ENCODE assay signal across 8 cellular contexts in the genomic region with DNA sequence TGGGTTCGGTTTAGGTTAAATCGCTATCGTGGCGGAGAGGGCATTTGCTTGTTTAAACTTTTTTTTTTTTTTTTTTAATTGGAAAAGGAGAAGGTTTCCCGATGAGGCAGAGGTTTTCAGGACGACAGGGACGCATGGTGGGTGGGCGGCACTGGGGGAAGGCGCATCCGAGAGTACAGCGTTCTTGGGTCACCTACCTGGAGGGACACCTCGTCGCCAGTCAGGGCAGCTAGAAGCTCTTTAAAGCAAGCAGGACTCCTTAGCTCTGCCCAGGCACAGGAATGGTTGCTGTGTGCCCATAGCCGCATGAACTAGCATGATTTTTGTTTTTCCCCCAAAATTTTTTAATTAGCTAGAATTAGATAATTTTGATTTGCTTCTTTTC. TPM values are rescaled to one million over a fixed set of nuclear protein-coding genes. Genes with fewer than 3 reads are reported as not detected.
DNase-seq lines count a peak whose midpoint lies in the region; FAIRE-seq and TF ChIP-seq lines count a peak whose summit lies in the region.

No MANE protein-coding gene starts in this region.

- H3K56ac ChIP-seq in H1 (replicated peaks; ENCODE audit: insufficient read length, low read depth, low read length): no peak overlapping the region

- peaks cover 60% of the 10 kb centered on the region for H3K27me3 Mint-ChIP-seq in IgD-negative memory B cell
- peaks cover 73% of the 10 kb centered on the region for H3K27me3 Mint-ChIP-seq in nephron progenitor cell (ENCODE audit: low read depth, poor library complexity)

- H3K4me3 ChIP-seq in AG10803 (ENCODE audit: low read length): peak overlapping the region; percentile 49
- peak overlapping the region; percentile 55 to 72 (median 60); a peak in 7 of 8 replicates for H3K4me3 ChIP-seq in H1 (ENCODE audit: extremely low read depth in 1 of 4, insufficient read depth in 2 of 4, low read depth in 3 of 4, low read length in 4 of 4)
- H3K4me3 ChIP-seq in OCI-LY7 (ENCODE audit: low read depth, low read length, poor library complexity, severe bottlenecking): no peak overlapping the region

- no peak overlapping the region for H4K5ac ChIP-seq in H1 (ENCODE audit: insufficient read length, low read depth, low read length)

- H3K23me2 ChIP-seq in H1 (ENCODE audit: low read depth, low read length): peaks cover 14% of the 10 kb centered on the region; the same call in 1 of the 2 replicates

- no peak for FAIRE-seq in H1 (lab: Jason Lieb, UNC)

- intact Hi-C loops in OCI-LY7 (cut with micrococcal nuclease; ENCODE audit: unreplicated experiment): loop anchor here (10.0 kb wide), 1 partner anchor 316 kb away; no protein-coding TSS in a partner anchor

- DNase-seq in AG10803 (ENCODE audit: low read depth) (no peak), H1 (ENCODE audit: low read depth in 1 of 2, low spot score in 2 of 2) (no peak), nephron progenitor cell (no peak), OCI-LY7 (ENCODE audit: low spot score) (no peak), MV-4-11 (lab: John Stamatoyannopoulos, UW) (no peak), NCI-H526 treated with DMSO at 0.1 percent for 48 hours (lab: John Stamatoyannopoulos, UW) (no peak), AML-193 (lab: John Stamatoyannopoulos, UW) (no peak)

- no peak overlapping the region for H3K27ac Mint-ChIP-seq in IgD-negative memory B cell
- H3K27ac Mint-ChIP-seq in nephron progenitor cell: no peak overlapping the region

- H3K18ac ChIP-seq in H1 (ENCODE audit: extremely low read depth, low read length): no peak overlapping the region

- H4K20me1 ChIP-seq in H1 (replicated peaks in 1 of 2; ENCODE audit: control insufficient read depth in 1 of 2, insufficient read depth in 2 of 2, low read length in 2 of 2): no peaks in the 10 kb centered on the region
- no peaks in the 10 kb centered on the region for H4K20me1 ChIP-seq in OCI-LY7 (ENCODE audit: insufficient read depth, low read length)

- H2AFZ ChIP-seq in H1 (ENCODE audit: low read length) (no peak overlapping the region), OCI-LY7 (ENCODE audit: low read length) (no peak overlapping the region)

- H3K36me3 ChIP-seq in H1 (ENCODE audit: control insufficient read depth in 2 of 4, insufficient read depth in 4 of 4, low read length in 3 of 4) (no peaks in the 10 kb centered on the region), OCI-LY7 (ENCODE audit: insufficient read depth, low read length) (no peaks in the 10 kb centered on the region)

- H3K27ac ChIP-seq in H1 (ENCODE audit: low read depth, low read length): no peak overlapping the region
- no peak overlapping the region for H3K27ac ChIP-seq in OCI-LY7 (ENCODE audit: low read depth, low read length, poor library complexity, severe bottlenecking)

- 16% methylated on average over 13 of the region's 14 CpGs; no CpG with 5 or more reads in 1 of the 2 experiments for WGBS in H1 (ENCODE audit: extremely low coverage in 1 of 2, insufficient coverage in 1 of 2, insufficient read length in 1 of 2, insufficient replicate concordance in 2 of 2, low coverage in 1 of 2, low lambda C conversion rate in 2 of 2, missing lambda C conversion rate in 1 of 2), 2 experiments

- H3K27me3 ChIP-seq in H1 (replicated peaks in 1 of 4; ENCODE audit: control insufficient read depth in 3 of 4, extremely low read depth in 1 of 4, insufficient read depth in 3 of 4, low read length in 3 of 4): peaks cover 10 to 36% (median 33%) of the 10 kb centered on the region in 4 experiments

- H3K4me1 ChIP-seq in H1 (replicated peaks in 1 of 4; ENCODE audit: control insufficient read depth in 3 of 4, insufficient read depth in 4 of 4, low read length in 3 of 4) (peaks cover 0 to 10% (median 5%) of the 10 kb centered on the region in 4 experiments; a peak in 4 of 7 replicates), OCI-LY7 (ENCODE audit: insufficient read depth, low read length, poor library complexity, severe bottlenecking) (no peaks in the 10 kb centered on the region)

- no peak overlapping the region for H4K91ac ChIP-seq in H1 (replicated peaks; ENCODE audit: insufficient read length, low read length)

- H3K23ac ChIP-seq in H1 (ENCODE audit: insufficient read length): no peak overlapping the region

- TF ChIP-seq POLR2A in H1 (IDR thresholded peaks at IDR 0.05; ENCODE audit: control extremely low read depth in 1 of 2, low read depth in 2 of 2, low read length in 2 of 2): no peak

- H3K9me3 ChIP-seq in H1 (ENCODE audit: insufficient read depth in 2 of 2, low read depth in 1 of 2, low read length in 1 of 2) (no peaks in the 10 kb centered on the region), OCI-LY7 (ENCODE audit: low read length) (no peaks in the 10 kb centered on the region)

- H2BK12ac ChIP-seq in H1 (ENCODE audit: low read depth, low read length): no peak overlapping the region

- H2BK120ac ChIP-seq in H1 (replicated peaks; ENCODE audit: low read depth, low read length): no peak overlapping the region

- no peaks in the 10 kb centered on the region for H3K79me1 ChIP-seq in H1 (ENCODE audit: low read depth, low read length)

- no peak for TF ChIP-seq EP300 in H1 (IDR thresholded peaks at IDR 0.05; ENCODE audit: borderline replicate concordance in 1 of 2, low read depth in 2 of 2, low read length in 2 of 2)

- H3K79me2 ChIP-seq in H1 (ENCODE audit: control insufficient read depth in 1 of 2, insufficient read depth in 2 of 2, low read length in 2 of 2): no peaks in the 10 kb centered on the region
- no peaks in the 10 kb centered on the region for H3K79me2 ChIP-seq in OCI-LY7 (ENCODE audit: insufficient read depth, low read depth, low read length)

- H2AK5ac ChIP-seq in H1 (ENCODE audit: low read depth, low read length): no peak overlapping the region

- POLR2A ChIA-PET in H1 (lab: Charles Lee; ENCODE audit: partially characterized antibody) (interaction anchor here (0.8 kb wide), 1 partner anchor 12 kb away, joined by 3 read pairs; no protein-coding TSS in a partner anchor), OCI-LY7 (lab: Charles Lee) (no interaction called here)

- no peak overlapping the region for H4K8ac ChIP-seq in H1 (ENCODE audit: extremely low read depth, insufficient read depth, low read length)

- peak overlapping the region; percentile 61 to 92 for H3K4me2 ChIP-seq in H1 (ENCODE audit: insufficient read depth in 1 of 2, low read depth in 2 of 2, low read length in 2 of 2)
- no peak overlapping the region for H3K4me2 ChIP-seq in OCI-LY7 (ENCODE audit: low read length)

- CTCF ChIA-PET in H1 (lab: Charles Lee; ENCODE audit: partially characterized antibody) (interaction anchor here (1.1 to 1.4 kb wide), 3 partner anchors 12 to 20 kb away, joined by 4 read pairs; no protein-coding TSS in a partner anchor), OCI-LY7 (lab: Charles Lee; ENCODE audit: unreplicated experiment) (interaction anchor here (0.5 kb wide), 1 partner anchor 216 kb away, joined by 3 read pairs; no protein-coding TSS in a partner anchor)

- no peak overlapping the region for H2BK5ac ChIP-seq in H1 (ENCODE audit: low read depth, low read length)

- no peak overlapping the region for H2BK15ac ChIP-seq in H1 (ENCODE audit: low read length)

- peak overlapping the region; percentile 60 for H3K4ac ChIP-seq in H1 (replicated peaks; ENCODE audit: insufficient read length, low read depth, low read length)

- TF ChIP-seq CTCF in AG10803 (conservative IDR thresholded peaks at IDR 0.05; ENCODE audit: low read length): no peak
- no peak for TF ChIP-seq CTCF in H1 (IDR thresholded peaks at IDR 0.05; ENCODE audit: control extremely low read depth in 1 of 3, insufficient read depth in 1 of 3, low read depth in 1 of 3, low read length in 3 of 3)
- TF ChIP-seq CTCF in nephron progenitor cell (IDR thresholded peaks at IDR 0.05): no peak
- TF ChIP-seq CTCF in OCI-LY7 (conservative IDR thresholded peaks at IDR 0.05; ENCODE audit: low read length): no peak

- no peak overlapping the region for H3K9ac ChIP-seq in H1 (replicated peaks in 1 of 4; ENCODE audit: extremely low read depth in 1 of 4, low read depth in 3 of 4, low read length in 3 of 4)

- BruUV-seq in OCI-LY7 (replicated peaks; lab: Mats Ljungman, UMichigan): no TSS peak

- H2BK20ac ChIP-seq in H1 (ENCODE audit: low read length): no peak overlapping the region

- H3K9me2 ChIP-seq in OCI-LY7 (ENCODE audit: insufficient read depth, low read length): no peaks in the 10 kb centered on the region

- peak overlapping the region; percentile 0 to 72 (median 48) for H3K4me3 Mint-ChIP-seq in IgD-negative memory B cell
- peak overlapping the region; percentile 67 for H3K4me3 Mint-ChIP-seq in nephron progenitor cell

- H3K9me3 Mint-ChIP-seq in IgD-negative memory B cell (no peaks in the 10 kb centered on the region), nephron progenitor cell (no peaks in the 10 kb centered on the region)

- TF ChIP-seq RAD21 in H1 (IDR thresholded peaks at IDR 0.05 in 1 of 2, conservative IDR thresholded peaks at IDR 0.05 in 1 of 2; ENCODE audit: low read depth in 2 of 2, low read length in 2 of 2): no peak

- H3K14ac ChIP-seq in H1 (ENCODE audit: insufficient read length): no peak overlapping the region

- peaks cover 1 to 20% (median 7%) of the 10 kb centered on the region in 3 donors for H3K4me1 Mint-ChIP-seq in IgD-negative memory B cell
- H3K4me1 Mint-ChIP-seq in nephron progenitor cell: peaks cover 38% of the 10 kb centered on the region

- H3K36me3 Mint-ChIP-seq in IgD-negative memory B cell (no peaks in the 10 kb centered on the region), nephron progenitor cell (ENCODE audit: low read depth) (no peaks in the 10 kb centered on the region)

TF ChIP-seq in H1, 55 proteins besides CTCF, POLR2A, EP300 and RAD21 (continues in another document):
- TF ChIP-seq BACH1 (IDR thresholded peaks at IDR 0.05; ENCODE audit: low read length): no peak
- TF ChIP-seq ZNF274 (IDR thresholded peaks at IDR 0.05; ENCODE audit: borderline replicate concordance, extremely low read depth, low read length): no peak
- TF ChIP-seq PHF8 (conservative IDR thresholded peaks at IDR 0.05; ENCODE audit: low read depth, low read length): no peak

RNA-seq across cellular contexts. Expression of gene LDLRAD4, which starts 0.4 kb away (rescaled TPM):
- polyA plus RNA-seq in IgD-negative memory B cell: 5.1 TPM
- 1.2 and 1.4 TPM in 2 replicates for total RNA-seq in H1 (2021; fragmentation: NEBNext Ultra II Directional; extraction: Animal tissue kit (Norgen Biotek cat#: 25700))
- polyA plus RNA-seq in H1 (2011; rRNA removed): 0.77 and 1.1 TPM in 2 replicates
- 0.88 TPM for polyA plus RNA-seq in H1 (2011; cell fraction: cytosol; rRNA removed)
- polyA plus RNA-seq in H1 (2011; cell fraction: nucleus; rRNA removed): 1.6 TPM
- polyA plus RNA-seq in H1 (2012, experiment 1 of 2): 0.51 to 0.81 TPM (median 0.66 TPM) in 4 replicates
- 0.22 TPM for polyA plus RNA-seq in H1 (2012, experiment 2 of 2)
- polyA plus RNA-seq in H1 (2013, experiment 1 of 2): 0.57 TPM
- 0.46 TPM for polyA plus RNA-seq in H1 (2013, experiment 2 of 2)
- 0.68 and 1.8 TPM in 2 replicates for polyA minus RNA-seq in H1 (2011; rRNA and poly(A)+ RNA removed)
- polyA minus RNA-seq in H1 (2011; cell fraction: cytosol; rRNA and poly(A)+ RNA removed): 1.0 TPM
- 4.1 TPM for polyA minus RNA-seq in H1 (2011; cell fraction: nucleus; rRNA and poly(A)+ RNA removed)
- 43.8 and 45.8 TPM in 2 replicates for total RNA-seq in OCI-LY7 (2014; rRNA removed; shearing (Covaris generic))
- total RNA-seq in OCI-LY7 (2022): 26.2 and 31.6 TPM in 2 replicates

Comparison
In these comparisons a context has a peak if more than half of its experiments do, and no peak if none do; other contexts are left out.
1. RNA of gene LDLRAD4, which starts 0.4 kb away (total RNA-seq): 26.2 to 45.8 TPM in OCI-LY7; 1.2 to 1.4 TPM in H1; every median in the first group is over 10 times any median in the second.